In genomic region chr20:23061713-23062561, GRCh38 we compare ENCODE assay signal across 8 cellular contexts. TPM values are rescaled to one million over a fixed set of nuclear protein-coding genes. Genes with fewer than 3 reads are reported as not detected.
DNase-seq lines count a peak whose midpoint lies in the region; ATAC-seq and TF ChIP-seq lines count a peak whose summit lies in the region.

No MANE protein-coding gene starts in this region.

- H3K9ac ChIP-seq in iPS-20b (ENCODE audit: low read depth, low read length) = peak overlapping the region; percentile 19; the same call in 1 of the 2 replicates

- intact Hi-C loops in Right ventricle myocardium inferior (cut with DNase I) (no loop called here), cardiac septum (cut with DNase I) (loop anchor here (5.0 to 10.0 kb wide), 2 partner anchors 90 to 267 kb away; no protein-coding TSS in a partner anchor), tibial artery (cut with DNase I; ENCODE audit: low total_unique reads) (no loop called here)

- H3K9me3 ChIP-seq in WERI-Rb-1 (ENCODE audit: severe bottlenecking) (no peaks in the 10 kb centered on the region), iPS-20b (ENCODE audit: insufficient read depth, low read depth, low read length) (no peaks in the 10 kb centered on the region), tibial artery (no peaks in the 10 kb centered on the region)

- TF ChIP-seq CTCF in WERI-Rb-1 (IDR thresholded peaks at IDR 0.05; ENCODE audit: low read depth, low read length) (0 out of 2 replicates have a peak, but pooled peaks have one; percentile 13), tibial artery (IDR thresholded peaks at IDR 0.05) (peak; percentile 69 to 71)

- H3K36me3 ChIP-seq in WERI-Rb-1 (no peaks in the 10 kb centered on the region), iPS-20b (ENCODE audit: insufficient read depth, low read depth, low read length) (no peaks in the 10 kb centered on the region), tibial artery (no peaks in the 10 kb centered on the region)

- DNase-seq in Right ventricle myocardium inferior (ENCODE audit: missing footprints) = no peak
- no peak for DNase-seq in cardiac septum (ENCODE audit: low spot score)
- no peak for DNase-seq in WERI-Rb-1
- peak; percentile 61 to 80 for DNase-seq in tibial artery
- no peak for DNase-seq in NK-92 (lab: John Stamatoyannopoulos, UW; ENCODE audit: unreplicated experiment)

- H3K4me1 ChIP-seq in iPS-20b (ENCODE audit: insufficient read depth, low read length) (peaks cover 16% of the 10 kb centered on the region), tibial artery (peaks cover 0 to 51% (median 36%) of the 10 kb centered on the region in 4 donors)

- H3K27ac ChIP-seq in WERI-Rb-1 (no peak overlapping the region), iPS-20b (ENCODE audit: low read length) (peak overlapping the region; percentile 10), tibial artery (peak overlapping the region; percentile 82 to 87)

- peaks cover 80% of the 10 kb centered on the region for H3K27me3 ChIP-seq in WERI-Rb-1 (ENCODE audit: insufficient read depth, low read depth, severe bottlenecking)
- no peaks in the 10 kb centered on the region for H3K27me3 ChIP-seq in iPS-20b (ENCODE audit: insufficient read depth, low read length)
- no peaks in the 10 kb centered on the region for H3K27me3 ChIP-seq in tibial artery

- H3K4me3 ChIP-seq in WERI-Rb-1 (ENCODE audit: low read depth, low read length) = no peak overlapping the region
- H3K4me3 ChIP-seq in iPS-20b (ENCODE audit: low read length) = no peak overlapping the region
- no peak overlapping the region for H3K4me3 ChIP-seq in tibial artery

- ATAC-seq in Right ventricle myocardium inferior (peak; percentile 88), GM21723 (IDR thresholded peaks at IDR 0.05; ENCODE audit: unreplicated experiment) (no peak), GM19328 (IDR thresholded peaks at IDR 0.05; ENCODE audit: unreplicated experiment) (no peak)

RNA-seq across cellular contexts. Expression of gene THBD, which starts 12.5 kb away (rescaled TPM):
- total RNA-seq in Right ventricle myocardium inferior = 17.4 TPM
- total RNA-seq in cardiac septum = 27.0 TPM

RNA-seq across cellular contexts. Expression of gene CD93, which starts 24.2 kb away (rescaled TPM):
- total RNA-seq in Right ventricle myocardium inferior = 43.5 TPM
- 40.3 TPM for total RNA-seq in cardiac septum

RNA-seq across cellular contexts. Expression of gene SSTR4, which starts 26.8 kb away (rescaled TPM):
- total RNA-seq in Right ventricle myocardium inferior = not detected
- not detected for total RNA-seq in cardiac septum

Comparison
In these comparisons a context has a peak if more than half of its experiments do, and no peak if none do; other contexts are left out.
1. DNase-seq: peak in tibial artery (2 of 2); none in Right ventricle myocardium inferior (single experiment), cardiac septum (single experiment), WERI-Rb-1 (single experiment) and NK-92 (single experiment).